14 cellular contexts compared by ENCODE assay signal in the genomic region with DNA sequence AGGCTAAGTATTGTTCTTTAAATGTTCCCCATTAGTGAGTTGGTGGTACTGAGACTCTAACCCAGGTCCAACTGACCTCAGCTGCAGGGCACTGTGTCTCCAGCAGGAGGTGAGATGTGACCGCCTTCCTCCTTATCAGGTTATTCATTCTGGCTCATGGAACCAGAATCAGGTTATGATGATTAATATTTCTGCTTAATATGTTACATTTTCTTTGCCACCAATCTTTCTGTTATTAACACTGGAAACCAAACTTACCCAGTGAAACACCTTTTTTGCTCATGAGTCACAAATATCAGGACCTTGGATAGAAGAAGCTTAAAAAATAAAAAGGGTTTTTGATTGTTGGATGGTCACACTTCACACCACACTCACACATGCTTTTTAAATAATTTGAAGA.
A peak's percentile ranks its signal among the peaks of the same experiment; 100 is the strongest.
DNase-seq lines count a peak whose midpoint lies in the region; ATAC-seq, FAIRE-seq and TF ChIP-seq lines count a peak whose summit lies in the region.
"Had no signal": no experiment of that assay in that cellular context is flagged by ENCODE, and none has a peak within 500 bp of the region (broad histone marks: within the 10 kb centered on the region; RNA-seq: fewer than 3 reads in every experiment).

No MANE protein-coding gene starts in this region.

- BruUV-seq in OCI-LY7 (replicated peaks; lab: Mats Ljungman, UMichigan) = no TSS peak

- FAIRE-seq in urothelium cell line (lab: Jason Lieb, UNC) = no peak

- H3K36me3 ChIP-seq in OCI-LY7 (ENCODE audit: insufficient read depth, low read length) = no peaks in the 10 kb centered on the region
- H3K36me3 ChIP-seq: transverse colon had no signal

- CTCF ChIA-PET in OCI-LY7 (lab: Charles Lee; ENCODE audit: unreplicated experiment) = no interaction called here

- DNase-seq in Caki2 (ENCODE audit: low read depth) (peak; percentile 4), OCI-LY7 (ENCODE audit: low spot score) (no peak), fibroblast of the aortic adventitia (ENCODE audit: low read depth) (no peak), germinal center (ENCODE audit: low spot score) (no peak), urothelium cell line (ENCODE audit: low spot score) (no peak)
- DNase-seq: activated CD8-positive, alpha-beta memory T cell treated with anti-CD3 and anti-CD28 coated beads, Interleukin-2, amount 10 ng/mL, durations not matched to agents 7 days and 5 days; effector CD8-positive, alpha-beta T cell; hypothalamus; NCI-H1930; T-helper 17 cell; transverse colon had no signal

- no peaks in the 10 kb centered on the region for H3K9me2 ChIP-seq in OCI-LY7 (ENCODE audit: insufficient read depth, low read length)

- no peak overlapping the region for H3K27ac ChIP-seq in OCI-LY7 (ENCODE audit: low read depth, low read length, poor library complexity, severe bottlenecking)
- H3K27ac ChIP-seq: transverse colon had no signal

- H3K4me3 ChIP-seq in OCI-LY7 (ENCODE audit: low read depth, low read length, poor library complexity, severe bottlenecking) (no peak overlapping the region), fibroblast of the aortic adventitia (ENCODE audit: low read depth, low read length) (no peak overlapping the region)
- H3K4me3 ChIP-seq: transverse colon had no signal

- no peaks in the 10 kb centered on the region for H4K20me1 ChIP-seq in OCI-LY7 (ENCODE audit: insufficient read depth, low read length)

- intact Hi-C loops in OCI-LY7 (cut with micrococcal nuclease; ENCODE audit: unreplicated experiment) = no loop called here

- no peak overlapping the region for H3K4me2 ChIP-seq in OCI-LY7 (ENCODE audit: low read length)

- no peak overlapping the region for H2AFZ ChIP-seq in OCI-LY7 (ENCODE audit: low read length)

- peak; percentile 33; the same call in 1 of the 2 replicates for TF ChIP-seq CTCF in OCI-LY7 (conservative IDR thresholded peaks at IDR 0.05; ENCODE audit: low read length)
- TF ChIP-seq CTCF in fibroblast of the aortic adventitia (IDR thresholded peaks at IDR 0.05; ENCODE audit: insufficient read depth, low read length) = peak; percentile 35

- no peaks in the 10 kb centered on the region for H3K79me2 ChIP-seq in OCI-LY7 (ENCODE audit: insufficient read depth, low read depth, low read length)

- H3K9me3 ChIP-seq in OCI-LY7 (ENCODE audit: low read length) = no peaks in the 10 kb centered on the region
- H3K9me3 ChIP-seq: transverse colon had no signal

- ATAC-seq in GM19351 (IDR thresholded peaks at IDR 0.05; ENCODE audit: unreplicated experiment) = peak; percentile 54
- ATAC-seq in GM21619 (IDR thresholded peaks at IDR 0.05; ENCODE audit: unreplicated experiment) = no peak
- no peak for ATAC-seq in HG03520 (IDR thresholded peaks at IDR 0.05; ENCODE audit: unreplicated experiment)
- ATAC-seq: activated CD8-positive, alpha-beta memory T cell treated with anti-CD3 and anti-CD28 coated beads, Interleukin-2, amount 10 ng/mL, durations not matched to agents 7 days and 5 days; T-helper 17 cell had no signal

- no peaks in the 10 kb centered on the region for H3K4me1 ChIP-seq in OCI-LY7 (ENCODE audit: insufficient read depth, low read length, poor library complexity, severe bottlenecking)

- in situ Hi-C loops in Caki2 (cut with HindIII; ENCODE audit: low pct_unique_long_range_greater_than_20kb, low sequenced_read_pairs) = no loop called here

- POLR2A ChIA-PET in OCI-LY7 (lab: Charles Lee) = interaction anchor here (0.6 kb wide), 1 partner anchor 719 kb away, joined by 3 read pairs; no protein-coding TSS in a partner anchor
